Comparison of ENCODE assay signal across 36 cellular contexts in the genomic region with DNA sequence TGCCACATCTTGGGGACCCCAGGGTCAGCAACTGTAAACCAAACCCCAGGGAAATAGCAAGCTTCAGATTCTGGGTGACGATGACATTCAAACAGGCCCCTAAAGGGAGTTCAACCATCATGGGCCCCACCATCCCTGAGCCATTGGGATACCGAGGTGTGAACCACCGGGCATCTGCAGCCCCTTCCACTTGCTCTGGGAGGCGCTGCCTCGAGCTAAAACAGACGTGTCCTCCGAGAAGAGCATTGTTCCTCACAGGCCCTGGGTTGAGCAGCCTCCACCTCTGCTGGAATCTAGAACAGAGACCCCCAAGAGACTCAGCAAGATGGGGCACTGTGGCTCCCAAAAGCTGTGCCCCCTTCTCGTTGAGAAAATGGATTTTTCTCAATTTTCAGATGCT. TPM values are rescaled to one million over a fixed set of nuclear protein-coding genes. Genes with fewer than 3 reads are reported as not detected.
"Had no signal": no experiment of that assay in that cellular context is flagged by ENCODE, and none has a peak within 500 bp of the region (broad histone marks: within the 10 kb centered on the region; RNA-seq: fewer than 3 reads in every experiment).

No MANE protein-coding gene starts in this region.

- ATAC-seq: activated T-cell treated with anti-CD3 and anti-CD28 coated beads, Interleukin-2, amount 50 U/mL, for 4 hours; activated T-helper 17 cell treated with anti-CD3 and anti-CD28 coated beads, Interleukin-2, amount 50 U/mL, for 72 hours; foreskin keratinocyte; heart right ventricle; left lung; lower lobe of right lung; natural killer cell; psoas muscle; stimulated activated memory B cell treated with anti-CD40 and anti-IgM and Interleukin-4, amounts not matched to agents 10 μg/mL and 1 μg/mL and 100 μg/mL, for 72 hours; stimulated activated naive CD8-positive, alpha-beta T cell treated with anti-CD3 and anti-CD28 coated beads, Interleukin-15, amount 100 ng/mL, for 72 hours had no signal

- H3K27me3 ChIP-seq: brain microvascular endothelial cell, esophagus muscularis mucosa, thyroid gland, upper lobe of left lung had no signal

- H3K4me1 Mint-ChIP-seq: activated CD4-positive, alpha-beta memory T cell treated with anti-CD3 and anti-CD28 coated beads, Interleukin-2, amount 10 ng/mL, durations not matched to agents 7 days and 5 days; activated T-helper 17 cell treated with anti-CD3 and anti-CD28 coated beads, Interleukin-2, amount 50 U/mL, for 72 hours had no signal

- H3K36me3 Mint-ChIP-seq: natural killer cell; neural progenitor cell; stimulated activated memory B cell treated with anti-CD40 and anti-IgM and Interleukin-4, amounts not matched to agents 10 μg/mL and 1 μg/mL and 100 μg/mL, for 72 hours had no signal

- H2AFZ ChIP-seq: neural progenitor cell, parathyroid adenoma had no signal

- H3K9me3 Mint-ChIP-seq: activated CD4-positive, alpha-beta memory T cell treated with anti-CD3 and anti-CD28 coated beads, Interleukin-2, amount 10 ng/mL, durations not matched to agents 7 days and 5 days; activated CD4-positive, alpha-beta T cell treated with anti-CD3 and anti-CD28 coated beads, Interleukin-2, amount 10 ng/mL, durations not matched to agents 7 days and 5 days; activated T-cell treated with anti-CD3 and anti-CD28 coated beads, Interleukin-2, amount 50 U/mL, for 4 hours; activated T-helper 17 cell treated with anti-CD3 and anti-CD28 coated beads, Interleukin-2, amount 50 U/mL, for 72 hours; natural killer cell; neural progenitor cell; stimulated activated memory B cell treated with anti-CD40 and anti-IgM and Interleukin-4, amounts not matched to agents 10 μg/mL and 1 μg/mL and 100 μg/mL, for 72 hours; stimulated activated naive CD8-positive, alpha-beta T cell treated with anti-CD3 and anti-CD28 coated beads, Interleukin-15, amount 100 ng/mL, for 72 hours; T-helper 2 cell treated with Interferon-gamma antibody and Interleukin-4, amounts not matched to agents 5 μg/mL and 100 μg/mL, for 36 hours had no signal

- H3K4me3 ChIP-seq: esophagus muscularis mucosa, heart right ventricle, left lung, lower lobe of right lung, neural progenitor cell, psoas muscle, smooth muscle cell, thyroid gland, upper lobe of left lung had no signal

- H3K27ac ChIP-seq: brain microvascular endothelial cell, esophagus muscularis mucosa, foreskin keratinocyte, heart right ventricle, left lung, lower lobe of right lung, neural progenitor cell, parathyroid adenoma, psoas muscle, thyroid gland, upper lobe of left lung had no signal

- H3K4me1 ChIP-seq: foreskin keratinocyte, parathyroid adenoma, psoas muscle had no signal

- H3K4me2 ChIP-seq: neural progenitor cell, smooth muscle cell had no signal

- H3K36me3 ChIP-seq: brain microvascular endothelial cell, esophagus muscularis mucosa, heart right ventricle, left lung, lower lobe of right lung, neural progenitor cell, thyroid gland, upper lobe of left lung had no signal

- DNase-seq: activated CD4-positive, alpha-beta memory T cell treated with anti-CD3 and anti-CD28 coated beads, Interleukin-2, amount 10 ng/mL, durations not matched to agents 7 days and 5 days; activated CD4-positive, alpha-beta T cell treated with anti-CD3 and anti-CD28 coated beads for 1 hour; activated CD4-positive, alpha-beta T cell treated with anti-CD3 and anti-CD28 coated beads, Interleukin-2, amount 10 ng/mL, durations not matched to agents 7 days and 5 days; activated CD8-positive, alpha-beta memory T cell treated with anti-CD3 and anti-CD28 coated beads, Interleukin-2, amount 50 U/mL, for 48 hours; activated gamma-delta T cell treated with Interleukin-2 at 50 U/mL for 16 hours; activated naive CD4-positive, alpha-beta T cell treated with anti-CD3 and anti-CD28 coated beads, Interleukin-2, amount 50 U/mL, for 16 hours; activated T-cell treated with anti-CD3 and anti-CD28 coated beads, Interleukin-2, amount 50 U/mL, for 4 hours; amniotic stem cell; brain microvascular endothelial cell; cortex of kidney; foreskin keratinocyte; heart right ventricle; kidney glomerular epithelial cell; left lung; lower lobe of right lung; mesenchymal stem cell; natural killer cell; occipital lobe; psoas muscle; stimulated activated CD4-positive, alpha-beta T cell treated with anti-CD3 and anti-CD28 coated beads, Interleukin-1b, Interleukin-23, amount 100 ng/mL, for 48 hours; stimulated activated CD4-positive, alpha-beta T cell treated with anti-CD3 and anti-CD28 coated beads, Interleukin-4, amount 100 ng/mL, for 4 hours; stimulated activated CD8-positive, alpha-beta memory T cell treated with anti-CD3 and anti-CD28 coated beads, Interleukin-4, amount 100 ng/mL, for 48 hours; stimulated activated naive CD8-positive, alpha-beta T cell treated with anti-CD3 and anti-CD28 coated beads, Interleukin-15, amount 100 ng/mL, for 72 hours; substantia nigra; thyroid gland; upper lobe of left lung had no signal

- H3K9ac ChIP-seq: neural progenitor cell, parathyroid adenoma had no signal

- H3K9me3 ChIP-seq: esophagus muscularis mucosa, heart right ventricle, left lung, lower lobe of right lung, psoas muscle, thyroid gland, upper lobe of left lung had no signal

- H3K27ac Mint-ChIP-seq: activated CD4-positive, alpha-beta memory T cell treated with anti-CD3 and anti-CD28 coated beads, Interleukin-2, amount 10 ng/mL, durations not matched to agents 7 days and 5 days; activated CD4-positive, alpha-beta T cell treated with anti-CD3 and anti-CD28 coated beads, Interleukin-2, amount 10 ng/mL, durations not matched to agents 7 days and 5 days; activated T-helper 17 cell treated with anti-CD3 and anti-CD28 coated beads, Interleukin-2, amount 50 U/mL, for 72 hours; natural killer cell; stimulated activated memory B cell treated with anti-CD40 and anti-IgM and Interleukin-4, amounts not matched to agents 10 μg/mL and 1 μg/mL and 100 μg/mL, for 72 hours; stimulated activated naive CD8-positive, alpha-beta T cell treated with anti-CD3 and anti-CD28 coated beads, Interleukin-15, amount 100 ng/mL, for 72 hours; T-helper 2 cell treated with Interferon-gamma antibody and Interleukin-4, amounts not matched to agents 5 μg/mL and 100 μg/mL, for 36 hours had no signal

- H3K4me3 Mint-ChIP-seq: activated CD4-positive, alpha-beta memory T cell treated with anti-CD3 and anti-CD28 coated beads, Interleukin-2, amount 10 ng/mL, durations not matched to agents 7 days and 5 days; activated CD4-positive, alpha-beta T cell treated with anti-CD3 and anti-CD28 coated beads, Interleukin-2, amount 10 ng/mL, durations not matched to agents 7 days and 5 days; activated T-cell treated with anti-CD3 and anti-CD28 coated beads, Interleukin-2, amount 50 U/mL, for 4 hours; activated T-helper 17 cell treated with anti-CD3 and anti-CD28 coated beads, Interleukin-2, amount 50 U/mL, for 72 hours; natural killer cell; neural progenitor cell; stimulated activated memory B cell treated with anti-CD40 and anti-IgM and Interleukin-4, amounts not matched to agents 10 μg/mL and 1 μg/mL and 100 μg/mL, for 72 hours; stimulated activated naive CD8-positive, alpha-beta T cell treated with anti-CD3 and anti-CD28 coated beads, Interleukin-15, amount 100 ng/mL, for 72 hours; T-helper 2 cell treated with Interferon-gamma antibody and Interleukin-4, amounts not matched to agents 5 μg/mL and 100 μg/mL, for 36 hours had no signal

RNA-seq across cellular contexts. Expression of a gene that starts 47.6 kb away (rescaled TPM):
- total RNA-seq: activated T-helper 17 cell treated with anti-CD3 and anti-CD28 coated beads, Interleukin-2, amount 50 U/mL, for 72 hours; astrocyte; cardiac septum; cerebellum; foreskin keratinocyte; lower lobe of right lung; occipital lobe; smooth muscle cell had no signal
- polyA plus RNA-seq: foreskin keratinocyte had no signal
